1 cellular context compared by ENCODE assay signal in genomic region chr17:8859029-8859803, GRCh38.
A peak's percentile ranks its signal among the peaks of the same experiment; 100 is the strongest.
TF ChIP-seq lines count a peak whose summit lies in the region.

No MANE protein-coding gene starts in this region.

TF ChIP-seq in GM12878, 131 proteins besides CTCF, POLR2A, EP300 and RAD21 (continued from another document and continues in another):
- no peak for TF ChIP-seq ZBTB33 (IDR thresholded peaks at IDR 0.05)
- TF ChIP-seq NKRF (conservative IDR thresholded peaks at IDR 0.05), result no peak
- TF ChIP-seq RELA (IDR thresholded peaks at IDR 0.05; ENCODE audit: borderline replicate concordance, partially characterized antibody), result no peak
- peak; percentile 63; the same call in 1 of the 2 replicates for TF ChIP-seq GATAD2B (conservative IDR thresholded peaks at IDR 0.05; ENCODE audit: low read depth)
- no peak for TF ChIP-seq MYB (IDR thresholded peaks at IDR 0.05; ENCODE audit: borderline replicate concordance, low read depth, low read length)
- TF ChIP-seq ZNF207 (IDR thresholded peaks at IDR 0.05; ENCODE audit: borderline replicate concordance), result no peak
- no peak; the same call in 1 of the 2 replicates for TF ChIP-seq CREB1 (IDR thresholded peaks at IDR 0.05; ENCODE audit: low read depth)
- no peak for TF ChIP-seq SREBF1 (IDR thresholded peaks at IDR 0.05; ENCODE audit: low read length)
- peak; percentile 63 for TF ChIP-seq IRF4 (IDR thresholded peaks at IDR 0.05; ENCODE audit: low read depth, low read length)
- no peak for TF ChIP-seq ZNF217 (IDR thresholded peaks at IDR 0.05)
- TF ChIP-seq POLR2AphosphoS5 (IDR thresholded peaks at IDR 0.05; ENCODE audit: low read length), result peak; percentile 80
- TF ChIP-seq MTA3 (IDR thresholded peaks at IDR 0.05; ENCODE audit: borderline replicate concordance, low read length), result no peak
- TF ChIP-seq CHD2 (IDR thresholded peaks at IDR 0.05; ENCODE audit: borderline replicate concordance, low read depth, low read length), result peak; percentile 39; the same call in 1 of the 2 replicates
- peak in 1 of 2 experiments; percentile 66; a peak in 1 of 4 replicates for TF ChIP-seq CEBPB (IDR thresholded peaks at IDR 0.05; ENCODE audit: borderline replicate concordance in 1 of 2, low read depth in 2 of 2, low read length in 2 of 2)
- TF ChIP-seq, protein P1, sequence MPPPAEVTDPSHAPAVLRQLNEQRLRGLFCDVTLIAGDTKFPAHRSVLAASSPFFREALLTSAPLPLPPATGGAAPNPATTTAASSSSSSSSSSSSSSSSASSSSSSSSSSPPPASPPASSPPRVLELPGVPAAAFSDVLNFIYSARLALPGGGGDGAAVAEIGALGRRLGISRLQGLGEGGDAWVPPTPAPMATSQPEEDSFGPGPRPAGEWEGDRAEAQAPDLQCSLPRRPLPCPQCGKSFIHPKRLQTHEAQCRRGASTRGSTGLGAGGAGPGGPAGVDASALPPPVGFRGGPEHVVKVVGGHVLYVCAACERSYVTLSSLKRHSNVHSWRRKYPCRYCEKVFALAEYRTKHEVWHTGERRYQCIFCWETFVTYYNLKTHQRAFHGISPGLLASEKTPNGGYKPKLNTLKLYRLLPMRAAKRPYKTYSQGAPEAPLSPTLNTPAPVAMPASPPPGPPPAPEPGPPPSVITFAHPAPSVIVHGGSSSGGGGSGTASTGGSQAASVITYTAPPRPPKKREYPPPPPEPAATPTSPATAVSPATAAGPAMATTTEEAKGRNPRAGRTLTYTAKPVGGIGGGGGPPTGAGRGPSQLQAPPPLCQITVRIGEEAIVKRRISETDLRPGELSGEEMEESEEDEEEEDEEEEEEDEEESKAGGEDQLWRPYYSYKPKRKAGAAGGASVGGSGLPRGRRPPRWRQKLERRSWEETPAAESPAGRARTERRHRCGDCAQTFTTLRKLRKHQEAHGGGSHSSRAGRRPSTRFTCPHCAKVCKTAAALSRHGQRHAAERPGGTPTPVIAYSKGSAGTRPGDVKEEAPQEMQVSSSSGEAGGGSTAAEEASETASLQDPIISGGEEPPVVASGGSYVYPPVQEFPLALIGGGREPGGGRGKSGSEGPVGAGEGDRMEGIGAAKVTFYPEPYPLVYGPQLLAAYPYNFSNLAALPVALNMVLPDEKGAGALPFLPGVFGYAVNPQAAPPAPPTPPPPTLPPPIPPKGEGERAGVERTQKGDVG (CRISPR knock-in tag; IDR thresholded peaks at IDR 0.05), result peak; percentile 59; the same call in 1 of the 2 replicates
- no peak for TF ChIP-seq BCL3 (IDR thresholded peaks at IDR 0.05; ENCODE audit: borderline replicate concordance, insufficient read depth, low read depth, low read length, poor library complexity, severe bottlenecking)
- no peak for TF ChIP-seq NFYA (IDR thresholded peaks at IDR 0.05; ENCODE audit: borderline replicate concordance, low read depth, low read length)
- TF ChIP-seq, protein P2, sequence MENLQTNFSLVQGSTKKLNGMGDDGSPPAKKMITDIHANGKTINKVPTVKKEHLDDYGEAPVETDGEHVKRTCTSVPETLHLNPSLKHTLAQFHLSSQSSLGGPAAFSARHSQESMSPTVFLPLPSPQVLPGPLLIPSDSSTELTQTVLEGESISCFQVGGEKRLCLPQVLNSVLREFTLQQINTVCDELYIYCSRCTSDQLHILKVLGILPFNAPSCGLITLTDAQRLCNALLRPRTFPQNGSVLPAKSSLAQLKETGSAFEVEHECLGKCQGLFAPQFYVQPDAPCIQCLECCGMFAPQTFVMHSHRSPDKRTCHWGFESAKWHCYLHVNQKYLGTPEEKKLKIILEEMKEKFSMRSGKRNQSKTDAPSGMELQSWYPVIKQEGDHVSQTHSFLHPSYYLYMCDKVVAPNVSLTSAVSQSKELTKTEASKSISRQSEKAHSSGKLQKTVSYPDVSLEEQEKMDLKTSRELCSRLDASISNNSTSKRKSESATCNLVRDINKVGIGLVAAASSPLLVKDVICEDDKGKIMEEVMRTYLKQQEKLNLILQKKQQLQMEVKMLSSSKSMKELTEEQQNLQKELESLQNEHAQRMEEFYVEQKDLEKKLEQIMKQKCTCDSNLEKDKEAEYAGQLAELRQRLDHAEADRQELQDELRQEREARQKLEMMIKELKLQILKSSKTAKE (IDR thresholded peaks at IDR 0.05; ENCODE audit: low read depth, poor library complexity, severe bottlenecking), result peak; percentile 97
- TF ChIP-seq STAT1 (conservative IDR thresholded peaks at IDR 0.05), result no peak
- TF ChIP-seq PML (IDR thresholded peaks at IDR 0.05; ENCODE audit: low read length), result no peak
- no peak for TF ChIP-seq ZZZ3 (IDR thresholded peaks at IDR 0.05; ENCODE audit: control insufficient read depth, insufficient read length, low read depth)
- TF ChIP-seq ZNF622 (IDR thresholded peaks at IDR 0.05), result no peak
- peak; percentile 90 for TF ChIP-seq NR2F1 (conservative IDR thresholded peaks at IDR 0.05)
- peak; percentile 30 for TF ChIP-seq E2F8 (IDR thresholded peaks at IDR 0.05; ENCODE audit: low read depth, partially characterized antibody)
- no peak for TF ChIP-seq JUNB (IDR thresholded peaks at IDR 0.05)
- TF ChIP-seq BRCA1 (IDR thresholded peaks at IDR 0.05; ENCODE audit: low read depth, low read length), result no peak
- peak; percentile 71 for TF ChIP-seq BCL11A (IDR thresholded peaks at IDR 0.05; ENCODE audit: low read depth, low read length)
- TF ChIP-seq NBN (IDR thresholded peaks at IDR 0.05), result 0 out of 2 replicates have a peak, but pooled peaks have one; percentile 6
- TF ChIP-seq ZBTB40 (IDR thresholded peaks at IDR 0.05; ENCODE audit: borderline replicate concordance), result no peak
- TF ChIP-seq ESRRA (IDR thresholded peaks at IDR 0.05; ENCODE audit: low read length), result no peak
- TF ChIP-seq HDAC2 (IDR thresholded peaks at IDR 0.05), result no peak
- no peak for TF ChIP-seq HDAC6 (IDR thresholded peaks at IDR 0.05; ENCODE audit: unreplicated experiment)
- TF ChIP-seq NFIC (IDR thresholded peaks at IDR 0.05; ENCODE audit: low read depth, low read length), result 0 out of 2 replicates have a peak, but pooled peaks have one; percentile 6
- TF ChIP-seq CBX3 (IDR thresholded peaks at IDR 0.05; ENCODE audit: borderline replicate concordance, low read depth), result no peak
- peak; percentile 23; the same call in 1 of the 3 replicates for TF ChIP-seq POU2F2 (IDR thresholded peaks at IDR 0.05; ENCODE audit: borderline replicate concordance, low read depth, low read length)
- 0 out of 2 replicates have a peak, but pooled peaks have one; percentile 9 for TF ChIP-seq CHD1 (IDR thresholded peaks at IDR 0.05; ENCODE audit: low read depth, low read length)
- TF ChIP-seq ZSCAN29 (IDR thresholded peaks at IDR 0.05), result no peak
- TF ChIP-seq SUZ12 (IDR thresholded peaks at IDR 0.05; ENCODE audit: unreplicated experiment), result no peak
- no peak for TF ChIP-seq SMAD5 (IDR thresholded peaks at IDR 0.05; ENCODE audit: low read depth)
- TF ChIP-seq RAD51 (IDR thresholded peaks at IDR 0.05), result peak; percentile 98
- no peak for TF ChIP-seq JUND (IDR thresholded peaks at IDR 0.05; ENCODE audit: low read depth, low read length)
- no peak for TF ChIP-seq PKNOX1 (IDR thresholded peaks at IDR 0.05)
- TF ChIP-seq, protein P3, sequence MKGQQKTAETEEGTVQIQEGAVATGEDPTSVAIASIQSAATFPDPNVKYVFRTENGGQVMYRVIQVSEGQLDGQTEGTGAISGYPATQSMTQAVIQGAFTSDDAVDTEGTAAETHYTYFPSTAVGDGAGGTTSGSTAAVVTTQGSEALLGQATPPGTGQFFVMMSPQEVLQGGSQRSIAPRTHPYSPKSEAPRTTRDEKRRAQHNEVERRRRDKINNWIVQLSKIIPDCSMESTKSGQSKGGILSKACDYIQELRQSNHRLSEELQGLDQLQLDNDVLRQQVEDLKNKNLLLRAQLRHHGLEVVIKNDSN (IDR thresholded peaks at IDR 0.05; ENCODE audit: borderline replicate concordance, extremely low read length, insufficient read depth, low read depth, low read length), result peak; percentile 91
- TF ChIP-seq MXI1 (IDR thresholded peaks at IDR 0.05; ENCODE audit: low read depth, low read length), result peak; percentile 59; the same call in 1 of the 2 replicates
